1 cellular context compared by ENCODE assay signal in the genomic region with DNA sequence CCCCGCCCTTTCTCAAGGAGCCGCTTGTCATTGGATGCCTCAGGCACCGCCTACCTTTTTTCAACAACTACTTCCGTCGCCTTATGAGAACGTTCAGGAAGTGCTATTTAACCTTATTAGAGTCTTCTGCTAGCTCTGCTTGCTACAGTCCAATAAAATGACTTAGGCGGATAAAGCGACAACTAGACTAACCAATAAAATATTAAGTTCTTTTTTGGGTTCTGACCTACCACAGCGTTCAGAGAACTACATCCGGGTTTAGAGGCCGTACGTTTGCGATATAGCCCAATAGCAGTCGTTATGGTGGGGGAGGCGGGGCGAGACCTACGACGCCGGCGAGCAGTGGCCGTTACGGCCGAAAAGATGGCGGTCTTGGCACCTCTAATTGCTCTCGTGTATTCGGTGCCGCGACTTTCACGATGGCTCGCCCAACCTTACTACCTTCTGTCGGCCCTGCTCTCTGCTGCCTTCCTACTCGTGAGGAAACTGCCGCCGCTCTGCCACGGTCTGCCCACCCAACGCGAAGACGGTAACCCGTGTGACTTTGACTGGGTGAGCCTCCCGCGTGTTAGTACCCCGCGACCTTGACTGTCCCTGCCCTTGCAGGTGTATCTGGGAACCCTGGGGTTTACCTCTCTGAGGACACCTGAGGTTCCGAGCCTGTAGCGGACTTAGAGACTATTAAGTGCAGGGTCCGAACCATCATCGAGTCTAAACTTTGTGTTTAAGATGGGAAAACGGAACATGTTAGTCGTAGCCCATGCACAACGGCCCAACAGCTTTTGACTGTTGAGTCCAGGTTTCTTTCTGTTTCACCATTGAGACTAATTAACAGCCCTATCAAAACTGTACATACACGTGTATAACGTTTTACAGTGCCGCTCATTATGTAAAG.
TF ChIP-seq lines count a peak whose summit lies in the region.

A gene with protein sequence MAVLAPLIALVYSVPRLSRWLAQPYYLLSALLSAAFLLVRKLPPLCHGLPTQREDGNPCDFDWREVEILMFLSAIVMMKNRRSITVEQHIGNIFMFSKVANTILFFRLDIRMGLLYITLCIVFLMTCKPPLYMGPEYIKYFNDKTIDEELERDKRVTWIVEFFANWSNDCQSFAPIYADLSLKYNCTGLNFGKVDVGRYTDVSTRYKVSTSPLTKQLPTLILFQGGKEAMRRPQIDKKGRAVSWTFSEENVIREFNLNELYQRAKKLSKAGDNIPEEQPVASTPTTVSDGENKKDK (plus strand): TSS at position 338 of the 895 bp plus-strand sequence. CDS start 26 bp downstream, at position 364.

TF ChIP-seq in HepG2, 621 proteins besides CTCF, POLR2A, EP300 and RAD21 (continued from another document and continues in another):
- TF ChIP-seq, protein P1, sequence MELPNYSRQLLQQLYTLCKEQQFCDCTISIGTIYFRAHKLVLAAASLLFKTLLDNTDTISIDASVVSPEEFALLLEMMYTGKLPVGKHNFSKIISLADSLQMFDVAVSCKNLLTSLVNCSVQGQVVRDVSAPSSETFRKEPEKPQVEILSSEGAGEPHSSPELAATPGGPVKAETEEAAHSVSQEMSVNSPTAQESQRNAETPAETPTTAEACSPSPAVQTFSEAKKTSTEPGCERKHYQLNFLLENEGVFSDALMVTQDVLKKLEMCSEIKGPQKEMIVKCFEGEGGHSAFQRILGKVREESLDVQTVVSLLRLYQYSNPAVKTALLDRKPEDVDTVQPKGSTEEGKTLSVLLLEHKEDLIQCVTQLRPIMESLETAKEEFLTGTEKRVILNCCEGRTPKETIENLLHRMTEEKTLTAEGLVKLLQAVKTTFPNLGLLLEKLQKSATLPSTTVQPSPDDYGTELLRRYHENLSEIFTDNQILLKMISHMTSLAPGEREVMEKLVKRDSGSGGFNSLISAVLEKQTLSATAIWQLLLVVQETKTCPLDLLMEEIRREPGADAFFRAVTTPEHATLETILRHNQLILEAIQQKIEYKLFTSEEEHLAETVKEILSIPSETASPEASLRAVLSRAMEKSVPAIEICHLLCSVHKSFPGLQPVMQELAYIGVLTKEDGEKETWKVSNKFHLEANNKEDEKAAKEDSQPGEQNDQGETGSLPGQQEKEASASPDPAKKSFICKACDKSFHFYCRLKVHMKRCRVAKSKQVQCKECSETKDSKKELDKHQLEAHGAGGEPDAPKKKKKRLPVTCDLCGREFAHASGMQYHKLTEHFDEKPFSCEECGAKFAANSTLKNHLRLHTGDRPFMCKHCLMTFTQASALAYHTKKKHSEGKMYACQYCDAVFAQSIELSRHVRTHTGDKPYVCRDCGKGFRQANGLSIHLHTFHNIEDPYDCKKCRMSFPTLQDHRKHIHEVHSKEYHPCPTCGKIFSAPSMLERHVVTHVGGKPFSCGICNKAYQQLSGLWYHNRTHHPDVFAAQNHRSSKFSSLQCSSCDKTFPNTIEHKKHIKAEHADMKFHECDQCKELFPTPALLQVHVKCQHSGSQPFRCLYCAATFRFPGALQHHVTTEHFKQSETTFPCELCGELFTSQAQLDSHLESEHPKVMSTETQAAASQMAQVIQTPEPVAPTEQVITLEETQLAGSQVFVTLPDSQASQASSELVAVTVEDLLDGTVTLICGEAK (IDR thresholded peaks at IDR 0.05): peak; percentile 85
- TF ChIP-seq, protein P1 (CRISPR knock-in tag; IDR thresholded peaks at IDR 0.05): no peak
- TF ChIP-seq ZSCAN30 (CRISPR knock-in tag; IDR thresholded peaks at IDR 0.05): no peak
- no peak for TF ChIP-seq ZNF263 (CRISPR knock-in tag; IDR thresholded peaks at IDR 0.05)
- TF ChIP-seq SP5 (CRISPR knock-in tag; IDR thresholded peaks at IDR 0.05; ENCODE audit: borderline replicate concordance, low read depth): no peak
- TF ChIP-seq ZNF446 (CRISPR knock-in tag; IDR thresholded peaks at IDR 0.05): no peak
- TF ChIP-seq ZSCAN21 (CRISPR knock-in tag; IDR thresholded peaks at IDR 0.05; ENCODE audit: borderline replicate concordance): no peak
- no peak for TF ChIP-seq SIX1 (CRISPR knock-in tag; IDR thresholded peaks at IDR 0.05; ENCODE audit: borderline replicate concordance)
- TF ChIP-seq SRSF4 (IDR thresholded peaks at IDR 0.05; ENCODE audit: low read depth, low read length, poor library complexity, severe bottlenecking): no peak
- TF ChIP-seq ZSCAN31 (CRISPR knock-in tag; IDR thresholded peaks at IDR 0.05; ENCODE audit: low read depth): 0 out of 2 replicates have a peak, but pooled peaks have one; percentile 55
- TF ChIP-seq GABPA (IDR thresholded peaks at IDR 0.05; ENCODE audit: low read depth, low read length): peak; percentile 68
- peak; percentile 97 for TF ChIP-seq GABPA (CRISPR knock-in tag; IDR thresholded peaks at IDR 0.05; ENCODE audit: low read depth)
- TF ChIP-seq, protein P2, sequence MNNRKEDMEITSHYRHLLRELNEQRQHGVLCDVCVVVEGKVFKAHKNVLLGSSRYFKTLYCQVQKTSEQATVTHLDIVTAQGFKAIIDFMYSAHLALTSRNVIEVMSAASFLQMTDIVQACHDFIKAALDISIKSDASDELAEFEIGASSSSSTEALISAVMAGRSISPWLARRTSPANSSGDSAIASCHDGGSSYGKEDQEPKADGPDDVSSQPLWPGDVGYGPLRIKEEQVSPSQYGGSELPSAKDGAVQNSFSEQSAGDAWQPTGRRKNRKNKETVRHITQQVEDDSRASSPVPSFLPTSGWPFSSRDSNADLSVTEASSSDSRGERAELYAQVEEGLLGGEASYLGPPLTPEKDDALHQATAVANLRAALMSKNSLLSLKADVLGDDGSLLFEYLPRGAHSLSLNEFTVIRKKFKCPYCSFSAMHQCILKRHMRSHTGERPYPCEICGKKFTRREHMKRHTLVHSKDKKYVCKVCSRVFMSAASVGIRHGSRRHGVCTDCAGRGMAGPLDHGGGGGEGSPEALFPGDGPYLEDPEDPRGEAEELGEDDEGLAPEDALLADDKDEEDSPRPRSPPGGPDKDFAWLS (CRISPR knock-in tag; IDR thresholded peaks at IDR 0.05; ENCODE audit: borderline replicate concordance): no peak
- TF ChIP-seq DR1 (CRISPR knock-in tag; IDR thresholded peaks at IDR 0.05): no peak
- no peak for TF ChIP-seq ZNF577 (CRISPR knock-in tag; IDR thresholded peaks at IDR 0.05; ENCODE audit: borderline replicate concordance, low read depth)
- TF ChIP-seq, protein P3, sequence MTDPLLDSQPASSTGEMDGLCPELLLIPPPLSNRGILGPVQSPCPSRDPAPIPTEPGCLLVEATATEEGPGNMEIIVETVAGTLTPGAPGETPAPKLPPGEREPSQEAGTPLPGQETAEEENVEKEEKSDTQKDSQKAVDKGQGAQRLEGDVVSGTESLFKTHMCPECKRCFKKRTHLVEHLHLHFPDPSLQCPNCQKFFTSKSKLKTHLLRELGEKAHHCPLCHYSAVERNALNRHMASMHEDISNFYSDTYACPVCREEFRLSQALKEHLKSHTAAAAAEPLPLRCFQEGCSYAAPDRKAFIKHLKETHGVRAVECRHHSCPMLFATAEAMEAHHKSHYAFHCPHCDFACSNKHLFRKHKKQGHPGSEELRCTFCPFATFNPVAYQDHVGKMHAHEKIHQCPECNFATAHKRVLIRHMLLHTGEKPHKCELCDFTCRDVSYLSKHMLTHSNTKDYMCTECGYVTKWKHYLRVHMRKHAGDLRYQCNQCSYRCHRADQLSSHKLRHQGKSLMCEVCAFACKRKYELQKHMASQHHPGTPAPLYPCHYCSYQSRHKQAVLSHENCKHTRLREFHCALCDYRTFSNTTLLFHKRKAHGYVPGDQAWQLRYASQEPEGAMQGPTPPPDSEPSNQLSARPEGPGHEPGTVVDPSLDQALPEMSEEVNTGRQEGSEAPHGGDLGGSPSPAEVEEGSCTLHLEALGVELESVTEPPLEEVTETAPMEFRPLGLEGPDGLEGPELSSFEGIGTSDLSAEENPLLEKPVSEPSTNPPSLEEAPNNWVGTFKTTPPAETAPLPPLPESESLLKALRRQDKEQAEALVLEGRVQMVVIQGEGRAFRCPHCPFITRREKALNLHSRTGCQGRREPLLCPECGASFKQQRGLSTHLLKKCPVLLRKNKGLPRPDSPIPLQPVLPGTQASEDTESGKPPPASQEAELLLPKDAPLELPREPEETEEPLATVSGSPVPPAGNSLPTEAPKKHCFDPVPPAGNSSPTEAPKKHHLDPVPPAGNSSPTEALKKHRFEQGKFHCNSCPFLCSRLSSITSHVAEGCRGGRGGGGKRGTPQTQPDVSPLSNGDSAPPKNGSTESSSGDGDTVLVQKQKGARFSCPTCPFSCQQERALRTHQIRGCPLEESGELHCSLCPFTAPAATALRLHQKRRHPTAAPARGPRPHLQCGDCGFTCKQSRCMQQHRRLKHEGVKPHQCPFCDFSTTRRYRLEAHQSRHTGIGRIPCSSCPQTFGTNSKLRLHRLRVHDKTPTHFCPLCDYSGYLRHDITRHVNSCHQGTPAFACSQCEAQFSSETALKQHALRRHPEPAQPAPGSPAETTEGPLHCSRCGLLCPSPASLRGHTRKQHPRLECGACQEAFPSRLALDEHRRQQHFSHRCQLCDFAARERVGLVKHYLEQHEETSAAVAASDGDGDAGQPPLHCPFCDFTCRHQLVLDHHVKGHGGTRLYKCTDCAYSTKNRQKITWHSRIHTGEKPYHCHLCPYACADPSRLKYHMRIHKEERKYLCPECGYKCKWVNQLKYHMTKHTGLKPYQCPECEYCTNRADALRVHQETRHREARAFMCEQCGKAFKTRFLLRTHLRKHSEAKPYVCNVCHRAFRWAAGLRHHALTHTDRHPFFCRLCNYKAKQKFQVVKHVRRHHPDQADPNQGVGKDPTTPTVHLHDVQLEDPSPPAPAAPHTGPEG (CRISPR knock-in tag; IDR thresholded peaks at IDR 0.05): peak; percentile 75; the same call in 1 of the 2 replicates
- no peak for TF ChIP-seq SMARCE1 (IDR thresholded peaks at IDR 0.05; ENCODE audit: borderline replicate concordance)
- TF ChIP-seq KDM6A (CRISPR knock-in tag; IDR thresholded peaks at IDR 0.05; ENCODE audit: low read depth): no peak
- TF ChIP-seq HIVEP1 (CRISPR knock-in tag; IDR thresholded peaks at IDR 0.05): 0 out of 2 replicates have a peak, but pooled peaks have one; percentile 2
- no peak for TF ChIP-seq NFRKB (IDR thresholded peaks at IDR 0.05)
- TF ChIP-seq ZNF850 (CRISPR knock-in tag; conservative IDR thresholded peaks at IDR 0.05): no peak
- peak; percentile 89 for TF ChIP-seq KDM5A (IDR thresholded peaks at IDR 0.05; ENCODE audit: borderline replicate concordance, low read length)
- TF ChIP-seq AGO2 (optimal IDR thresholded peaks at IDR 0.05; ENCODE audit: low read depth, low read length): no peak
- TF ChIP-seq ESRRA (CRISPR knock-in tag; IDR thresholded peaks at IDR 0.05; ENCODE audit: low read depth): peak; percentile 49; the same call in 1 of the 2 replicates
- TF ChIP-seq HNRNPLL (IDR thresholded peaks at IDR 0.05; ENCODE audit: low read depth, low read length, poor library complexity, severe bottlenecking): no peak
- no peak for TF ChIP-seq ZNF644 (CRISPR knock-in tag; IDR thresholded peaks at IDR 0.05; ENCODE audit: low read depth)
- TF ChIP-seq, protein P4, sequence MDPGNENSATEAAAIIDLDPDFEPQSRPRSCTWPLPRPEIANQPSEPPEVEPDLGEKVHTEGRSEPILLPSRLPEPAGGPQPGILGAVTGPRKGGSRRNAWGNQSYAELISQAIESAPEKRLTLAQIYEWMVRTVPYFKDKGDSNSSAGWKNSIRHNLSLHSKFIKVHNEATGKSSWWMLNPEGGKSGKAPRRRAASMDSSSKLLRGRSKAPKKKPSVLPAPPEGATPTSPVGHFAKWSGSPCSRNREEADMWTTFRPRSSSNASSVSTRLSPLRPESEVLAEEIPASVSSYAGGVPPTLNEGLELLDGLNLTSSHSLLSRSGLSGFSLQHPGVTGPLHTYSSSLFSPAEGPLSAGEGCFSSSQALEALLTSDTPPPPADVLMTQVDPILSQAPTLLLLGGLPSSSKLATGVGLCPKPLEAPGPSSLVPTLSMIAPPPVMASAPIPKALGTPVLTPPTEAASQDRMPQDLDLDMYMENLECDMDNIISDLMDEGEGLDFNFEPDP (CRISPR knock-in tag; conservative IDR thresholded peaks at IDR 0.05): no peak
- no peak for TF ChIP-seq U2AF2 (IDR thresholded peaks at IDR 0.05; ENCODE audit: low read depth, low read length)
- TF ChIP-seq, protein P5, sequence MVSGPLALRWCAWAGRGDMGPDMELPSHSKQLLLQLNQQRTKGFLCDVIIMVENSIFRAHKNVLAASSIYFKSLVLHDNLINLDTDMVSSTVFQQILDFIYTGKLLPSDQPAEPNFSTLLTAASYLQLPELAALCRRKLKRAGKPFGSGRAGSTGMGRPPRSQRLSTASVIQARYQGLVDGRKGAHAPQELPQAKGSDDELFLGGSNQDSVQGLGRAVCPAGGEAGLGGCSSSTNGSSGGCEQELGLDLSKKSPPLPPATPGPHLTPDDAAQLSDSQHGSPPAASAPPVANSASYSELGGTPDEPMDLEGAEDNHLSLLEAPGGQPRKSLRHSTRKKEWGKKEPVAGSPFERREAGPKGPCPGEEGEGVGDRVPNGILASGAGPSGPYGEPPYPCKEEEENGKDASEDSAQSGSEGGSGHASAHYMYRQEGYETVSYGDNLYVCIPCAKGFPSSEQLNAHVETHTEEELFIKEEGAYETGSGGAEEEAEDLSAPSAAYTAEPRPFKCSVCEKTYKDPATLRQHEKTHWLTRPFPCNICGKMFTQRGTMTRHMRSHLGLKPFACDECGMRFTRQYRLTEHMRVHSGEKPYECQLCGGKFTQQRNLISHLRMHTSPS (CRISPR knock-in tag; IDR thresholded peaks at IDR 0.05; ENCODE audit: low read depth): no peak
- no peak; the same call in 1 of the 2 replicates for TF ChIP-seq RFX5 (IDR thresholded peaks at IDR 0.05; ENCODE audit: low read depth, low read length)
- TF ChIP-seq SOX13 (IDR thresholded peaks at IDR 0.05): no peak
- TF ChIP-seq SOX13 (CRISPR knock-in tag; conservative IDR thresholded peaks at IDR 0.05 in 1 of 2, IDR thresholded peaks at IDR 0.05 in 1 of 2): no peak
- no peak for TF ChIP-seq ARNTL (CRISPR knock-in tag; IDR thresholded peaks at IDR 0.05)
- TF ChIP-seq HMG20B (CRISPR knock-in tag; conservative IDR thresholded peaks at IDR 0.05): no peak
- no peak for TF ChIP-seq MYNN (CRISPR knock-in tag; IDR thresholded peaks at IDR 0.05; ENCODE audit: low read depth)
- no peak for TF ChIP-seq ARNT (IDR thresholded peaks at IDR 0.05)
